1 cellular context compared by ENCODE assay signal in genomic region chr10:5165738-5166137, GRCh38.
TF ChIP-seq lines count a peak whose summit lies in the region.

No MANE protein-coding gene starts in this region.

TF ChIP-seq in HepG2, 621 proteins besides CTCF, POLR2A, EP300 and RAD21 (continued from another document and continues in another):
- TF ChIP-seq AFF4 (CRISPR knock-in tag; IDR thresholded peaks at IDR 0.05): no peak
- TF ChIP-seq THAP11 (CRISPR knock-in tag; IDR thresholded peaks at IDR 0.05): no peak
- TF ChIP-seq RNF2 (conservative IDR thresholded peaks at IDR 0.05; ENCODE audit: low read depth): no peak
- TF ChIP-seq NFE2L2 (IDR thresholded peaks at IDR 0.05; ENCODE audit: low read length): no peak
- TF ChIP-seq MAFK (conservative IDR thresholded peaks at IDR 0.05 in 1 of 2, IDR thresholded peaks at IDR 0.05 in 1 of 2; ENCODE audit: low read length in 2 of 2): no peak
- TF ChIP-seq LRRFIP1 (CRISPR knock-in tag; conservative IDR thresholded peaks at IDR 0.05): no peak
- no peak for TF ChIP-seq RFX1 (IDR thresholded peaks at IDR 0.05)
- TF ChIP-seq MIXL1 (CRISPR knock-in tag; IDR thresholded peaks at IDR 0.05): 0 out of 2 replicates have a peak, but pooled peaks have one; percentile 14
- TF ChIP-seq FOXM1 (CRISPR knock-in tag; IDR thresholded peaks at IDR 0.05): no peak
- no peak for TF ChIP-seq DZIP1 (CRISPR knock-in tag; IDR thresholded peaks at IDR 0.05)
- no peak for TF ChIP-seq SNAPC2 (CRISPR knock-in tag; IDR thresholded peaks at IDR 0.05)
- TF ChIP-seq, protein P1, sequence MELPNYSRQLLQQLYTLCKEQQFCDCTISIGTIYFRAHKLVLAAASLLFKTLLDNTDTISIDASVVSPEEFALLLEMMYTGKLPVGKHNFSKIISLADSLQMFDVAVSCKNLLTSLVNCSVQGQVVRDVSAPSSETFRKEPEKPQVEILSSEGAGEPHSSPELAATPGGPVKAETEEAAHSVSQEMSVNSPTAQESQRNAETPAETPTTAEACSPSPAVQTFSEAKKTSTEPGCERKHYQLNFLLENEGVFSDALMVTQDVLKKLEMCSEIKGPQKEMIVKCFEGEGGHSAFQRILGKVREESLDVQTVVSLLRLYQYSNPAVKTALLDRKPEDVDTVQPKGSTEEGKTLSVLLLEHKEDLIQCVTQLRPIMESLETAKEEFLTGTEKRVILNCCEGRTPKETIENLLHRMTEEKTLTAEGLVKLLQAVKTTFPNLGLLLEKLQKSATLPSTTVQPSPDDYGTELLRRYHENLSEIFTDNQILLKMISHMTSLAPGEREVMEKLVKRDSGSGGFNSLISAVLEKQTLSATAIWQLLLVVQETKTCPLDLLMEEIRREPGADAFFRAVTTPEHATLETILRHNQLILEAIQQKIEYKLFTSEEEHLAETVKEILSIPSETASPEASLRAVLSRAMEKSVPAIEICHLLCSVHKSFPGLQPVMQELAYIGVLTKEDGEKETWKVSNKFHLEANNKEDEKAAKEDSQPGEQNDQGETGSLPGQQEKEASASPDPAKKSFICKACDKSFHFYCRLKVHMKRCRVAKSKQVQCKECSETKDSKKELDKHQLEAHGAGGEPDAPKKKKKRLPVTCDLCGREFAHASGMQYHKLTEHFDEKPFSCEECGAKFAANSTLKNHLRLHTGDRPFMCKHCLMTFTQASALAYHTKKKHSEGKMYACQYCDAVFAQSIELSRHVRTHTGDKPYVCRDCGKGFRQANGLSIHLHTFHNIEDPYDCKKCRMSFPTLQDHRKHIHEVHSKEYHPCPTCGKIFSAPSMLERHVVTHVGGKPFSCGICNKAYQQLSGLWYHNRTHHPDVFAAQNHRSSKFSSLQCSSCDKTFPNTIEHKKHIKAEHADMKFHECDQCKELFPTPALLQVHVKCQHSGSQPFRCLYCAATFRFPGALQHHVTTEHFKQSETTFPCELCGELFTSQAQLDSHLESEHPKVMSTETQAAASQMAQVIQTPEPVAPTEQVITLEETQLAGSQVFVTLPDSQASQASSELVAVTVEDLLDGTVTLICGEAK (IDR thresholded peaks at IDR 0.05): no peak
- TF ChIP-seq, protein P1 (CRISPR knock-in tag; IDR thresholded peaks at IDR 0.05): no peak
- TF ChIP-seq E2F2 (CRISPR knock-in tag; IDR thresholded peaks at IDR 0.05; ENCODE audit: borderline replicate concordance): no peak
- TF ChIP-seq SMC3 (IDR thresholded peaks at IDR 0.05; ENCODE audit: low read length): peak; percentile 27; the same call in 1 of the 2 replicates
- no peak for TF ChIP-seq ATF1 (CRISPR knock-in tag; IDR thresholded peaks at IDR 0.05)
- TF ChIP-seq NR3C1 (CRISPR knock-in tag; IDR thresholded peaks at IDR 0.05): no peak
- TF ChIP-seq PAX8 (CRISPR knock-in tag; IDR thresholded peaks at IDR 0.05; ENCODE audit: borderline replicate concordance): no peak
- TF ChIP-seq ZNF101 (CRISPR knock-in tag; IDR thresholded peaks at IDR 0.05; ENCODE audit: borderline replicate concordance, low read depth): no peak
- TF ChIP-seq DPF2 (CRISPR knock-in tag; IDR thresholded peaks at IDR 0.05; ENCODE audit: borderline replicate concordance, low read depth): no peak
- TF ChIP-seq NCOA2 (CRISPR knock-in tag; IDR thresholded peaks at IDR 0.05): no peak
- no peak for TF ChIP-seq MTA1 (CRISPR knock-in tag; IDR thresholded peaks at IDR 0.05; ENCODE audit: borderline replicate concordance)
- TF ChIP-seq, protein P2, sequence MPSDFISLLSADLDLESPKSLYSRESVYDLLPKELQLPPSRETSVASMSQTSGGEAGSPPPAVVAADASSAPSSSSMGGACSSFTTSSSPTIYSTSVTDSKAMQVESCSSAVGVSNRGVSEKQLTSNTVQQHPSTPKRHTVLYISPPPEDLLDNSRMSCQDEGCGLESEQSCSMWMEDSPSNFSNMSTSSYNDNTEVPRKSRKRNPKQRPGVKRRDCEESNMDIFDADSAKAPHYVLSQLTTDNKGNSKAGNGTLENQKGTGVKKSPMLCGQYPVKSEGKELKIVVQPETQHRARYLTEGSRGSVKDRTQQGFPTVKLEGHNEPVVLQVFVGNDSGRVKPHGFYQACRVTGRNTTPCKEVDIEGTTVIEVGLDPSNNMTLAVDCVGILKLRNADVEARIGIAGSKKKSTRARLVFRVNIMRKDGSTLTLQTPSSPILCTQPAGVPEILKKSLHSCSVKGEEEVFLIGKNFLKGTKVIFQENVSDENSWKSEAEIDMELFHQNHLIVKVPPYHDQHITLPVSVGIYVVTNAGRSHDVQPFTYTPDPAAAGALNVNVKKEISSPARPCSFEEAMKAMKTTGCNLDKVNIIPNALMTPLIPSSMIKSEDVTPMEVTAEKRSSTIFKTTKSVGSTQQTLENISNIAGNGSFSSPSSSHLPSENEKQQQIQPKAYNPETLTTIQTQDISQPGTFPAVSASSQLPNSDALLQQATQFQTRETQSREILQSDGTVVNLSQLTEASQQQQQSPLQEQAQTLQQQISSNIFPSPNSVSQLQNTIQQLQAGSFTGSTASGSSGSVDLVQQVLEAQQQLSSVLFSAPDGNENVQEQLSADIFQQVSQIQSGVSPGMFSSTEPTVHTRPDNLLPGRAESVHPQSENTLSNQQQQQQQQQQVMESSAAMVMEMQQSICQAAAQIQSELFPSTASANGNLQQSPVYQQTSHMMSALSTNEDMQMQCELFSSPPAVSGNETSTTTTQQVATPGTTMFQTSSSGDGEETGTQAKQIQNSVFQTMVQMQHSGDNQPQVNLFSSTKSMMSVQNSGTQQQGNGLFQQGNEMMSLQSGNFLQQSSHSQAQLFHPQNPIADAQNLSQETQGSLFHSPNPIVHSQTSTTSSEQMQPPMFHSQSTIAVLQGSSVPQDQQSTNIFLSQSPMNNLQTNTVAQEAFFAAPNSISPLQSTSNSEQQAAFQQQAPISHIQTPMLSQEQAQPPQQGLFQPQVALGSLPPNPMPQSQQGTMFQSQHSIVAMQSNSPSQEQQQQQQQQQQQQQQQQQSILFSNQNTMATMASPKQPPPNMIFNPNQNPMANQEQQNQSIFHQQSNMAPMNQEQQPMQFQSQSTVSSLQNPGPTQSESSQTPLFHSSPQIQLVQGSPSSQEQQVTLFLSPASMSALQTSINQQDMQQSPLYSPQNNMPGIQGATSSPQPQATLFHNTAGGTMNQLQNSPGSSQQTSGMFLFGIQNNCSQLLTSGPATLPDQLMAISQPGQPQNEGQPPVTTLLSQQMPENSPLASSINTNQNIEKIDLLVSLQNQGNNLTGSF (CRISPR knock-in tag; IDR thresholded peaks at IDR 0.05): no peak
- TF ChIP-seq NCOA1 (CRISPR knock-in tag; IDR thresholded peaks at IDR 0.05): no peak
- no peak for TF ChIP-seq EED (CRISPR knock-in tag; IDR thresholded peaks at IDR 0.05)
- TF ChIP-seq HIVEP1 (CRISPR knock-in tag; IDR thresholded peaks at IDR 0.05): no peak
